In genomic region chr10:130301026-130301892, GRCh38 we compare ENCODE assay signal across 8 cellular contexts.
A peak's percentile ranks its signal among the peaks of the same experiment; 100 is the strongest.
DNase-seq lines count a peak whose midpoint lies in the region; ATAC-seq, FAIRE-seq and TF ChIP-seq lines count a peak whose summit lies in the region.

No MANE protein-coding gene starts in this region.

- ATAC-seq in HG03039 (IDR thresholded peaks at IDR 0.05; ENCODE audit: unreplicated experiment) = peak; percentile 58

- FAIRE-seq in small intestine (lab: Jason Lieb, UNC) = no peak

- H3K27ac ChIP-seq in 22Rv1 = peak overlapping the region; percentile 82
- peak overlapping the region; percentile 63 to 89 for H3K27ac ChIP-seq in small intestine (ENCODE audit: low read depth in 1 of 2, low read length in 1 of 2)
- no peak overlapping the region for H3K27ac ChIP-seq in vagina

- no peaks in the 10 kb centered on the region for H3K9me3 ChIP-seq in small intestine (ENCODE audit: control insufficient read depth, low read depth)
- peaks cover 5% of the 10 kb centered on the region for H3K9me3 ChIP-seq in vagina

- peak overlapping the region; percentile 84 for H3K4me3 Mint-ChIP-seq in activated CD4-positive, alpha-beta T cell treated with anti-CD3 and anti-CD28 coated beads, Interleukin-2, amount 10 ng/mL, durations not matched to agents 24 days and 14 days
- H3K4me3 Mint-ChIP-seq in progenitor cell of endocrine pancreas (ENCODE audit: low read depth) = no peak overlapping the region

- H3K27ac Mint-ChIP-seq in activated CD4-positive, alpha-beta T cell treated with anti-CD3 and anti-CD28 coated beads, Interleukin-2, amount 10 ng/mL, durations not matched to agents 24 days and 14 days = peak overlapping the region; percentile 85
- H3K27ac Mint-ChIP-seq in progenitor cell of endocrine pancreas = no peak overlapping the region

- H3K27me3 ChIP-seq in small intestine (ENCODE audit: control insufficient read depth in 2 of 2, insufficient read depth in 2 of 2, low read length in 2 of 2) (no peaks in the 10 kb centered on the region), vagina (no peaks in the 10 kb centered on the region)

- H3K4me1 Mint-ChIP-seq in activated CD4-positive, alpha-beta T cell treated with anti-CD3 and anti-CD28 coated beads, Interleukin-2, amount 10 ng/mL, durations not matched to agents 24 days and 14 days = peaks cover 4% of the 10 kb centered on the region
- H3K4me1 Mint-ChIP-seq in progenitor cell of endocrine pancreas (ENCODE audit: low read depth) = no peaks in the 10 kb centered on the region

- peaks cover 40% of the 10 kb centered on the region for H3K9me3 Mint-ChIP-seq in activated CD4-positive, alpha-beta T cell treated with anti-CD3 and anti-CD28 coated beads, Interleukin-2, amount 10 ng/mL, durations not matched to agents 24 days and 14 days
- H3K9me3 Mint-ChIP-seq in progenitor cell of endocrine pancreas (ENCODE audit: low read depth) = peaks cover 58% of the 10 kb centered on the region

- H3K36me3 ChIP-seq in small intestine (ENCODE audit: control insufficient read depth in 2 of 2, insufficient read depth in 2 of 2, low read length in 2 of 2) (no peaks in the 10 kb centered on the region), vagina (no peaks in the 10 kb centered on the region)

- H3K4me3 ChIP-seq in epithelial cell of proximal tubule (ENCODE audit: low read depth, low read length) = peak overlapping the region; percentile 69
- H3K4me3 ChIP-seq in small intestine (ENCODE audit: low read depth in 1 of 2, low read length in 2 of 2) = peak overlapping the region; percentile 56 to 66
- no peak overlapping the region for H3K4me3 ChIP-seq in vagina

- peaks cover 9% of the 10 kb centered on the region for H3K36me3 Mint-ChIP-seq in activated CD4-positive, alpha-beta T cell treated with anti-CD3 and anti-CD28 coated beads, Interleukin-2, amount 10 ng/mL, durations not matched to agents 24 days and 14 days (ENCODE audit: low read depth)
- peaks cover 12% of the 10 kb centered on the region for H3K36me3 Mint-ChIP-seq in progenitor cell of endocrine pancreas (ENCODE audit: insufficient read depth)

- intact Hi-C loops in activated CD4-positive, alpha-beta T cell treated with anti-CD3 and anti-CD28 coated beads, Interleukin-2, amount 10 ng/mL, durations not matched to agents 24 days and 14 days (cut with micrococcal nuclease) = no loop called here
- intact Hi-C loops in vagina (cut with DNase I) = no loop called here

- peak; percentile 87 for DNase-seq in activated CD4-positive, alpha-beta T cell treated with anti-CD3 and anti-CD28 coated beads, Interleukin-2, amount 10 ng/mL, durations not matched to agents 24 days and 14 days
- DNase-seq in epithelial cell of proximal tubule (ENCODE audit: low read depth) (no peak), small intestine (peak; percentile 72), vagina (ENCODE audit: extremely low spot score in 2 of 2) (no peak), progenitor cell of endocrine pancreas (ENCODE audit: low spot score, unreplicated experiment) (no peak), ACHN (no peak)

- TF ChIP-seq CTCF in 22Rv1 (IDR thresholded peaks at IDR 0.05) = no peak
- no peak for TF ChIP-seq CTCF in epithelial cell of proximal tubule (conservative IDR thresholded peaks at IDR 0.05; ENCODE audit: low read depth, low read length)
- no peak for TF ChIP-seq CTCF in vagina (IDR thresholded peaks at IDR 0.05)
- no peak for TF ChIP-seq CTCF in progenitor cell of endocrine pancreas (IDR thresholded peaks at IDR 0.05; ENCODE audit: unreplicated experiment)

- H3K27me3 Mint-ChIP-seq in activated CD4-positive, alpha-beta T cell treated with anti-CD3 and anti-CD28 coated beads, Interleukin-2, amount 10 ng/mL, durations not matched to agents 24 days and 14 days = no peaks in the 10 kb centered on the region
- no peaks in the 10 kb centered on the region for H3K27me3 Mint-ChIP-seq in progenitor cell of endocrine pancreas

- WGBS in small intestine, 3 donors = 25 to 53% (median 28%) methylated on average over 40 to 54 of the region's 54 CpGs

- in situ Hi-C loops in ACHN (cut with HindIII; ENCODE audit: low pct_ligation_motif_present, low pct_unique_long_range_greater_than_20kb, low sequenced_read_pairs) = no loop called here

- H3K4me1 ChIP-seq in small intestine (ENCODE audit: control insufficient read depth in 2 of 2, insufficient read depth in 1 of 2, low read depth in 1 of 2, low read length in 1 of 2) = no peaks in the 10 kb centered on the region
- H3K4me1 ChIP-seq in vagina = no peaks in the 10 kb centered on the region

- no peak for TF ChIP-seq POLR2A in vagina (IDR thresholded peaks at IDR 0.05)

Comparison
In these comparisons a context has a peak if more than half of its experiments do, and no peak if none do; other contexts are left out.
1. DNase-seq: peak in activated CD4-positive, alpha-beta T cell treated with anti-CD3 and anti-CD28 coated beads, Interleukin-2, amount 10 ng/mL, durations not matched to agents 24 days and 14 days (single experiment) and small intestine (single experiment); none in epithelial cell of proximal tubule (single experiment), vagina (0 of 2), progenitor cell of endocrine pancreas (single experiment) and ACHN (single experiment).
2. H3K4me3 ChIP-seq: peak in epithelial cell of proximal tubule (single experiment) and small intestine (2 of 2); none in vagina (0 of 2).